9 cellular contexts compared by ENCODE assay signal in genomic region chr3:151837057-151837456, GRCh38. TPM values are rescaled to one million over a fixed set of nuclear protein-coding genes. Genes with fewer than 3 reads are reported as not detected.
DNase-seq lines count a peak whose midpoint lies in the region; ATAC-seq and TF ChIP-seq lines count a peak whose summit lies in the region.
"Had no signal": no experiment of that assay in that cellular context is flagged by ENCODE, and none has a peak within 500 bp of the region (broad histone marks: within the 10 kb centered on the region; RNA-seq: fewer than 3 reads in every experiment).

No MANE protein-coding gene starts in this region.

- TF ChIP-seq CTCF in HFFc6 (IDR thresholded peaks at IDR 0.05), result no peak
- TF ChIP-seq CTCF in SK-N-SH (IDR thresholded peaks at IDR 0.05), result no peak
- no peak for TF ChIP-seq CTCF in Peyer's patch (IDR thresholded peaks at IDR 0.05)

- CTCF ChIA-PET in SK-N-SH (lab: Yijun Ruan, JAX), result interaction anchor here (1.0 to 4.4 kb wide), 7 partner anchors 13 to 669 kb away, joined by 3 to 45 read pairs (median 5); partner anchors contain the start of gene AADAC

- no peaks in the 10 kb centered on the region for H4K20me1 ChIP-seq in SK-N-SH (ENCODE audit: insufficient read depth)

- POLR2A ChIA-PET in SK-N-SH (lab: Yijun Ruan, JAX), result no interaction called here

- H3K4me1 Mint-ChIP-seq in HFFc6 (ENCODE audit: low read depth), result peaks cover 30% of the 10 kb centered on the region
- H3K4me1 Mint-ChIP-seq: activated naive CD4-positive, alpha-beta T cell treated with anti-CD3 and anti-CD28 coated beads, Interleukin-2, amount 50 U/mL, for 24 hours had no signal

- peaks cover 0 to 5% of the 10 kb centered on the region in 2 experiments for H3K36me3 ChIP-seq in SK-N-SH (replicated peaks in 1 of 2; ENCODE audit: control insufficient read depth in 1 of 2, insufficient read depth in 2 of 2, low read length in 1 of 2)
- H3K36me3 ChIP-seq in Peyer's patch, result no peaks in the 10 kb centered on the region

- H3K9me3 ChIP-seq in SK-N-SH (no peaks in the 10 kb centered on the region), Peyer's patch (no peaks in the 10 kb centered on the region)

- TF ChIP-seq POLR2A in Peyer's patch (IDR thresholded peaks at IDR 0.05), result no peak

- H3K4me2 ChIP-seq in SK-N-SH, result peak overlapping the region; percentile 48; the same call in 1 of the 2 replicates

- H3K27me3 Mint-ChIP-seq in HFFc6 (ENCODE audit: insufficient read depth), result no peaks in the 10 kb centered on the region

- no peaks in the 10 kb centered on the region for H3K36me3 Mint-ChIP-seq in HFFc6 (ENCODE audit: low read depth)
- H3K36me3 Mint-ChIP-seq: activated naive CD4-positive, alpha-beta T cell treated with anti-CD3 and anti-CD28 coated beads, Interleukin-2, amount 50 U/mL, for 24 hours had no signal

- peak overlapping the region; percentile 82 to 84 for H3K27ac ChIP-seq in SK-N-SH (ENCODE audit: low read depth in 2 of 2, low read length in 1 of 2)
- H3K27ac ChIP-seq in Peyer's patch, result no peak overlapping the region

- 0 out of 2 replicates have a peak overlapping the region, but pooled peaks have one; percentile 20 for H2AFZ ChIP-seq in SK-N-SH (ENCODE audit: low read depth)

- peaks cover 19% of the 10 kb centered on the region for H3K79me2 ChIP-seq in SK-N-SH (ENCODE audit: insufficient read depth)

- no peak for ATAC-seq in GM21619 (IDR thresholded peaks at IDR 0.05; ENCODE audit: unreplicated experiment)

- no peak overlapping the region for H3K4me3 ChIP-seq in SK-N-SH (ENCODE audit: low read depth in 2 of 2, low read length in 1 of 2)
- H3K4me3 ChIP-seq in Peyer's patch, result no peak overlapping the region

- H3K4me1 ChIP-seq in SK-N-SH (ENCODE audit: control insufficient read depth in 1 of 2, insufficient read depth in 2 of 2, low read depth in 1 of 2, low read length in 1 of 2) (peaks cover 0 to 26% of the 10 kb centered on the region in 2 experiments), Peyer's patch (no peaks in the 10 kb centered on the region)

- H3K9me3 Mint-ChIP-seq in HFFc6, result no peaks in the 10 kb centered on the region
- H3K9me3 Mint-ChIP-seq: activated naive CD4-positive, alpha-beta T cell treated with anti-CD3 and anti-CD28 coated beads, Interleukin-2, amount 50 U/mL, for 24 hours had no signal

- TF ChIP-seq RAD21 in SK-N-SH (IDR thresholded peaks at IDR 0.05; ENCODE audit: low read length), result no peak

- peak overlapping the region; percentile 57 for H3K4me3 Mint-ChIP-seq in HFFc6
- H3K4me3 Mint-ChIP-seq: activated naive CD4-positive, alpha-beta T cell treated with anti-CD3 and anti-CD28 coated beads, Interleukin-2, amount 50 U/mL, for 24 hours had no signal

- DNase-seq in 8988T, result peak; percentile 11
- DNase-seq in HFFc6, result peak; percentile 61
- DNase-seq in SK-N-SH, result no peak
- peak; percentile 76 for DNase-seq in glomerular visceral epithelial cell (ENCODE audit: extremely low spot score)
- DNase-seq in foreskin melanocyte, result no peak
- no peak for DNase-seq in NCI-H345 treated with DMSO at 0.1 percent for 48 hours (lab: John Stamatoyannopoulos, UW; ENCODE audit: unreplicated experiment)
- no peak for DNase-seq in Peyer's patch

- 5% methylated on average over 4 of the region's 4 CpGs for WGBS in SK-N-SH (ENCODE audit: low lambda C conversion rate)

- H3K9ac ChIP-seq in SK-N-SH, result peak overlapping the region; percentile 42; the same call in 1 of the 2 replicates

- peak overlapping the region; percentile 75 for H3K27ac Mint-ChIP-seq in HFFc6
- H3K27ac Mint-ChIP-seq: activated naive CD4-positive, alpha-beta T cell treated with anti-CD3 and anti-CD28 coated beads, Interleukin-2, amount 50 U/mL, for 24 hours had no signal

- no peak for TF ChIP-seq EP300 in SK-N-SH (IDR thresholded peaks at IDR 0.05; ENCODE audit: borderline replicate concordance in 1 of 2, low read depth in 1 of 2, low read length in 1 of 2)

- no peaks in the 10 kb centered on the region; the same call in 1 of the 2 replicates for H3K9me2 ChIP-seq in SK-N-SH

- H3F3A ChIP-seq in SK-N-SH (replicated peaks; ENCODE audit: insufficient read depth), result peaks cover 47% of the 10 kb centered on the region

- H3K27me3 ChIP-seq in SK-N-SH (ENCODE audit: insufficient read depth), result no peaks in the 10 kb centered on the region
- H3K27me3 ChIP-seq in Peyer's patch, result no peaks in the 10 kb centered on the region

TF ChIP-seq in SK-N-SH, 30 proteins besides CTCF, POLR2A, EP300 and RAD21:
- peak; percentile 40; the same call in 1 of the 2 replicates for TF ChIP-seq JUND (IDR thresholded peaks at IDR 0.05)
- TF ChIP-seq GATA2 (CRISPR knock-in tag; IDR thresholded peaks at IDR 0.05), result no peak
- TF ChIP-seq FOSL2 (IDR thresholded peaks at IDR 0.05; ENCODE audit: borderline replicate concordance, low read depth), result peak; percentile 50; the same call in 1 of the 2 replicates
- peak; percentile 64 for TF ChIP-seq TCF12 (IDR thresholded peaks at IDR 0.05)
- TF ChIP-seq PBX3 (IDR thresholded peaks at IDR 0.05), result peak; percentile 67; the same call in 1 of the 2 replicates
- 0 out of 2 replicates have a peak, but pooled peaks have one; percentile 24 for TF ChIP-seq MAX (IDR thresholded peaks at IDR 0.05; ENCODE audit: low read depth)
- no peak for TF ChIP-seq TEAD4 (IDR thresholded peaks at IDR 0.05; ENCODE audit: borderline replicate concordance, insufficient read depth)
TF ChIP-seq in SK-N-SH: peak in this region for 5.

RNA-seq across cellular contexts. Expression of gene AADAC, which starts 23.1 kb away (rescaled TPM):
- not detected for total RNA-seq in HFFc6 (2021; fragmentation: NEBNext Ultra II Directional; extraction: Animal tissue kit (Norgen Biotek cat#: 25700))
- polyA plus RNA-seq in SK-N-SH (2012; rRNA removed), result 1.2 and 3.5 TPM in 2 replicates
- 0.39 and 0.64 TPM in 2 replicates for polyA plus RNA-seq in SK-N-SH (2012; cell fraction: cytosol; rRNA removed)
- polyA plus RNA-seq in SK-N-SH (2012; cell fraction: nucleus; rRNA removed), result 7.0 and 16.3 TPM in 2 replicates
- 100 to 1,000 TPM in 1 of 4 donors, 10 to 100 TPM in 2, 1 to 10 TPM in 1; 9.9 to 239 (median 67.4) TPM for total RNA-seq in Peyer's patch

RNA-seq across cellular contexts. Expression of gene SUCNR1, which starts 36.4 kb away (rescaled TPM):
- not detected for total RNA-seq in HFFc6 (2021; fragmentation: NEBNext Ultra II Directional; extraction: Animal tissue kit (Norgen Biotek cat#: 25700))
- polyA plus RNA-seq in SK-N-SH (2012; rRNA removed), result 1.5 and 2.9 TPM in 2 replicates
- polyA plus RNA-seq in SK-N-SH (2012; cell fraction: cytosol; rRNA removed), result 3.5 and 4.6 TPM in 2 replicates
- 1.1 and 3.5 TPM in 2 replicates for polyA plus RNA-seq in SK-N-SH (2012; cell fraction: nucleus; rRNA removed)
- total RNA-seq in Peyer's patch, result 1 to 10 TPM in 1 of 4 donors, under 1 TPM in 2, not detected in 1; 0.35 to 1.3 (median 0.57) TPM

Comparison
In these comparisons a context has a peak if more than half of its experiments do, and no peak if none do; other contexts are left out.
1. DNase-seq: peak in 8988T (single experiment), HFFc6 (single experiment) and glomerular visceral epithelial cell (single experiment); none in SK-N-SH (single experiment), foreskin melanocyte (single experiment), NCI-H345 treated with DMSO at 0.1 percent for 48 hours (single experiment) and Peyer's patch (0 of 3).
2. H3K27ac ChIP-seq: peak in SK-N-SH (2 of 2); none in Peyer's patch (0 of 4).
3. RNA of gene AADAC, which starts 23.1 kb away (total RNA-seq): 9.9 to 239 TPM in Peyer's patch; not detected in HFFc6; every median in the first group is over 4 times any median in the second.